In genomic region chr6:31948753-31949413, GRCh38 we compare ENCODE assay signal across 1 cellular context.
TF ChIP-seq lines count a peak whose summit lies in the region.

No MANE protein-coding gene starts in this region.

TF ChIP-seq in K562, 482 proteins besides CTCF, POLR2A, EP300 and RAD21 (continued from another document and continues in another):
- TF ChIP-seq ZNF609 (CRISPR knock-in tag; IDR thresholded peaks at IDR 0.05; ENCODE audit: borderline replicate concordance) (no peak), ZNF253 (CRISPR knock-in tag; conservative IDR thresholded peaks at IDR 0.05) (no peak), MECOM (CRISPR knock-in tag; IDR thresholded peaks at IDR 0.05) (peak; percentile 82), GATA2 (CRISPR knock-in tag; IDR thresholded peaks at IDR 0.05) (peak; percentile 57; the same call in 1 of the 2 replicates), CREB3 (tag; conservative IDR thresholded peaks at IDR 0.05; ENCODE audit: low read depth) (0 out of 2 replicates have a peak, but pooled peaks have one; percentile 15), LCOR (CRISPR knock-in tag; IDR thresholded peaks at IDR 0.05) (peak; percentile 83), RB1 (IDR thresholded peaks at IDR 0.05; ENCODE audit: low read depth) (0 out of 2 replicates have a peak, but pooled peaks have one; percentile 5), JUN (IDR thresholded peaks at IDR 0.05; ENCODE audit: borderline replicate concordance, low read depth, low read length) (peak; percentile 97), JUN (CRISPR knock-in tag; IDR thresholded peaks at IDR 0.05; ENCODE audit: borderline replicate concordance) (no peak), THAP12 (CRISPR knock-in tag; IDR thresholded peaks at IDR 0.05) (no peak), TRIM24 (IDR thresholded peaks at IDR 0.05) (peak; percentile 72 to 86; a peak in 3 of 4 replicates), CREB1 (IDR thresholded peaks at IDR 0.05) (no peak; the same call in 1 of the 2 replicates), CREB1 (CRISPR knock-in tag; IDR thresholded peaks at IDR 0.05) (peak; percentile 82), TCF3 (CRISPR knock-in tag; IDR thresholded peaks at IDR 0.05) (peak; percentile 72), OTX1 (CRISPR knock-in tag; IDR thresholded peaks at IDR 0.05) (peak; percentile 74; the same call in 1 of the 2 replicates), HMBOX1 (IDR thresholded peaks at IDR 0.05) (peak; percentile 82), FOS (IDR thresholded peaks at IDR 0.05; ENCODE audit: extremely low read depth, insufficient read length) (peak; percentile 21), MEIS2 (IDR thresholded peaks at IDR 0.05; ENCODE audit: partially characterized antibody) (peak; percentile 94), CLOCK (CRISPR knock-in tag; IDR thresholded peaks at IDR 0.05; ENCODE audit: borderline replicate concordance) (no peak), ZMIZ1 (IDR thresholded peaks at IDR 0.05; ENCODE audit: low read depth in 2 of 2, low read length in 2 of 2) (no peak), ZNF318 (IDR thresholded peaks at IDR 0.05; ENCODE audit: borderline replicate concordance in 1 of 2, low read depth in 1 of 2) (peak in 1 of 2 experiments; percentile 52; a peak in 2 of 4 replicates), BACH1 (tag; IDR thresholded peaks at IDR 0.05) (0 out of 2 replicates have a peak, but pooled peaks have one; percentile 67), PML (IDR thresholded peaks at IDR 0.05; ENCODE audit: low read length) (peak; percentile 11; the same call in 1 of the 2 replicates), NR4A1 (CRISPR knock-in tag; IDR thresholded peaks at IDR 0.05) (no peak), NR4A1 (tag; IDR thresholded peaks at IDR 0.05) (peak; percentile 55; the same call in 1 of the 2 replicates), NFIC (IDR thresholded peaks at IDR 0.05) (peak; percentile 45; the same call in 1 of the 2 replicates), ZBTB7A (IDR thresholded peaks at IDR 0.05; ENCODE audit: borderline replicate concordance, control insufficient read depth, low read depth, low read length) (peak; percentile 29; the same call in 1 of the 2 replicates), CBFA2T3 (IDR thresholded peaks at IDR 0.05) (peak; percentile 78), ZNF175 (CRISPR knock-in tag; IDR thresholded peaks at IDR 0.05; ENCODE audit: low read depth) (0 out of 2 replicates have a peak, but pooled peaks have one; percentile 20), SIN3B (IDR thresholded peaks at IDR 0.05; ENCODE audit: low read depth) (no peak), NR2C2 (CRISPR knock-in tag; IDR thresholded peaks at IDR 0.05) (no peak), NR2C2 (tag; IDR thresholded peaks at IDR 0.05) (peak; percentile 74)
